Comparison of ENCODE assay signal across 9 cellular contexts in genomic region chr1:104765115-104765514, GRCh38.
DNase-seq lines count a peak whose midpoint lies in the region; ATAC-seq lines count a peak whose summit lies in the region.
"Had no signal": no experiment of that assay in that cellular context is flagged by ENCODE, and none has a peak within 500 bp of the region (broad histone marks: within the 10 kb centered on the region; RNA-seq: fewer than 3 reads in every experiment).

No MANE protein-coding gene starts in this region.

- ATAC-seq in GM18861 (IDR thresholded peaks at IDR 0.05; ENCODE audit: unreplicated experiment) (peak; percentile 72), GM21786 (IDR thresholded peaks at IDR 0.05; ENCODE audit: unreplicated experiment) (peak; percentile 82), HG03442 (IDR thresholded peaks at IDR 0.05; ENCODE audit: unreplicated experiment) (peak; percentile 89)

- no peak overlapping the region for H3K27ac ChIP-seq in substantia nigra (ENCODE audit: low read depth, low read length, poor library complexity, severe bottlenecking)

- DNase-seq in glomerular visceral epithelial cell (ENCODE audit: extremely low spot score) (peak; percentile 11), NCI-H526 (lab: John Stamatoyannopoulos, UW) (no peak), substantia nigra (lab: John Stamatoyannopoulos, UW) (no peak), NCI-H510A treated with DMSO at 0.1 percent for 48 hours (lab: John Stamatoyannopoulos, UW) (no peak)
- DNase-seq in activated CD8-positive, alpha-beta memory T cell treated with anti-CD3 and anti-CD28 coated beads for 24 hours, result no peak
- DNase-seq: SW 1271 had no signal
